ENCODE assay signal across 27 cellular contexts in the genomic region with DNA sequence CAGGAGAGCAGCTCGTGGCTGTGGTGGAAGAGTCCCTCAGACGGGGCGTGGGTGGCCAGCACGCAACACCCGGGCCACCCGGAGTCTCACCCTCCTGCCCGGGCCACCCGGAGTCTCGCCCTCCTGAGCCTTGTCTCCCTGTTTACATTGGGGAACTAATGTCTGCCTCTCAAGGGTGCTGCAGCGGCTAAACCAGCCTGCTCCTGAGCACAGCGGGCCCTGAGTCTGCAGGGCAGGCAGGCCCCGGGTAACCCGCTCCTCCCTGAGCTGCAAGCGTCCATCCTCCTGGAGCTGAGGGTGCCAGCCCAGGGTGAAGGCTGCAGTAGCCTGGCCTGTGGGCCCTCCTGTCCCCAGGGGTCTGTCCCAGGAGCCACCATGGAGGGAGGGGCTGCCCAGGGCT. TPM values are rescaled to one million over a fixed set of nuclear protein-coding genes. Genes with fewer than 3 reads are reported as not detected.
DNase-seq lines count a peak whose midpoint lies in the region; ATAC-seq and TF ChIP-seq lines count a peak whose summit lies in the region.
"Had no signal": no experiment of that assay in that cellular context is flagged by ENCODE, and none has a peak within 500 bp of the region (broad histone marks: within the 10 kb centered on the region; RNA-seq: fewer than 3 reads in every experiment).

No MANE protein-coding gene starts in this region.

- H3K4me2 ChIP-seq in BLaER1, result no peak overlapping the region
- H3K4me2 ChIP-seq in neuronal stem cell (ENCODE audit: insufficient read depth, low read length, poor library complexity, severe bottlenecking), result no peak overlapping the region
- H3K4me2 ChIP-seq: A549, GM23338 had no signal

- H4K91ac ChIP-seq in neuronal stem cell (ENCODE audit: low read depth, low read length, poor library complexity), result no peak overlapping the region

- H2BK5ac ChIP-seq in neuronal stem cell (ENCODE audit: low read length), result no peak overlapping the region

- H3K9me3 Mint-ChIP-seq in chondrocyte (ENCODE audit: low read depth), result peaks cover 9% of the 10 kb centered on the region
- H3K9me3 Mint-ChIP-seq in Caco-2 (ENCODE audit: unreplicated experiment), result peaks cover 14% of the 10 kb centered on the region
- H3K9me3 Mint-ChIP-seq: CD8-positive, alpha-beta T cell had no signal

- no peak overlapping the region for H3K14ac ChIP-seq in neuronal stem cell (ENCODE audit: low read length)

- no peak overlapping the region for H2BK120ac ChIP-seq in neuronal stem cell (ENCODE audit: low read depth, low read length)

- H3K4me1 ChIP-seq in BLaER1 (peaks cover 51% of the 10 kb centered on the region), neuronal stem cell (ENCODE audit: control insufficient read depth in 2 of 2, insufficient read depth in 1 of 2, low read depth in 1 of 2, low read length in 2 of 2) (peaks cover 3 to 16% of the 10 kb centered on the region in 2 donors), Caco-2 (no peaks in the 10 kb centered on the region)
- H3K4me1 ChIP-seq: A549, Peyer's patch had no signal

- CTCF ChIA-PET in Caco-2 (lab: Charles Lee), result no interaction called here

- H2AFZ ChIP-seq in neuronal stem cell (ENCODE audit: low read length), result peak overlapping the region; percentile 5
- H2AFZ ChIP-seq: GM23338 had no signal

- DNase-seq in GM20000 (ENCODE audit: low spot score) (peak; percentile 17), chondrocyte (ENCODE audit: low spot score) (peak; percentile 86), neuronal stem cell (ENCODE audit: low spot score) (no peak), H4 (ENCODE audit: low spot score) (no peak), NCI-H82 (lab: John Stamatoyannopoulos, UW) (no peak), Caco-2 (no peak)
- DNase-seq: AML-193; CD8-positive, alpha-beta T cell; DMS 273 treated with DMSO at 0.1 percent for 48 hours; DND-41; Kasumi-1; NCI-H1105; NCI-H2029; NCI-H446 treated with DMSO at 0.1 percent for 48 hours; NCI-H526; SIG-M5 had no signal

- H3K27me3 Mint-ChIP-seq in chondrocyte (ENCODE audit: low read depth) (peaks cover 15% of the 10 kb centered on the region), Caco-2 (ENCODE audit: insufficient read depth, unreplicated experiment) (no peaks in the 10 kb centered on the region)

- H3K4me1 Mint-ChIP-seq in chondrocyte (ENCODE audit: low read depth), result no peaks in the 10 kb centered on the region
- H3K4me1 Mint-ChIP-seq in Caco-2 (ENCODE audit: low read depth, unreplicated experiment), result no peaks in the 10 kb centered on the region

- H4K20me1 ChIP-seq in BLaER1, result no peaks in the 10 kb centered on the region

- peak overlapping the region; percentile 56 for H2AK5ac ChIP-seq in neuronal stem cell (ENCODE audit: low read depth, low read length)

- no peak overlapping the region for H3K27ac Mint-ChIP-seq in chondrocyte (ENCODE audit: unreplicated experiment)
- no peak overlapping the region for H3K27ac Mint-ChIP-seq in Caco-2 (ENCODE audit: unreplicated experiment)
- H3K27ac Mint-ChIP-seq: CD8-positive, alpha-beta T cell; GM23338 had no signal

- H3K36me3 Mint-ChIP-seq in chondrocyte (ENCODE audit: low read depth), result no peaks in the 10 kb centered on the region
- peaks cover 5% of the 10 kb centered on the region for H3K36me3 Mint-ChIP-seq in Caco-2 (ENCODE audit: insufficient read depth, unreplicated experiment)
- H3K36me3 Mint-ChIP-seq: CD8-positive, alpha-beta T cell had no signal

- peak overlapping the region; percentile 19 for H3K18ac ChIP-seq in neuronal stem cell (ENCODE audit: low read length)

- H4K8ac ChIP-seq in neuronal stem cell (ENCODE audit: low read depth, low read length), result no peak overlapping the region

- WGBS in neuronal stem cell (ENCODE audit: extremely low coverage in 2 of 2, insufficient read length in 2 of 2, insufficient replicate concordance in 1 of 2), 2 donors, result no CpG with 5 or more reads among the region's 14 CpGs

- ATAC-seq in GM19395 (IDR thresholded peaks at IDR 0.05; ENCODE audit: unreplicated experiment), result no peak
- ATAC-seq: A549; CD8-positive, alpha-beta T cell; GM23338; HCT116 had no signal

- BruUV-seq in Caco-2 (replicated peaks; lab: Mats Ljungman, UMichigan), result no TSS peak

- intact Hi-C loops in Caco-2 (cut with micrococcal nuclease; ENCODE audit: unreplicated experiment), result no loop called here

- no peak overlapping the region for H2BK15ac ChIP-seq in neuronal stem cell (ENCODE audit: low read length)

- H3K27me3 ChIP-seq in BLaER1 (no peaks in the 10 kb centered on the region), neuronal stem cell (ENCODE audit: control insufficient read depth in 3 of 3, insufficient read depth in 3 of 3, low read depth in 1 of 3, low read length in 3 of 3) (peaks cover 0 to 12% (median 2%) of the 10 kb centered on the region in 3 experiments), Caco-2 (replicated peaks; ENCODE audit: control insufficient read depth, insufficient read depth, low read length) (no peaks in the 10 kb centered on the region)
- H3K27me3 ChIP-seq: Peyer's patch had no signal

- H3K4me3 Mint-ChIP-seq in chondrocyte (ENCODE audit: unreplicated experiment) (no peak overlapping the region), Caco-2 (ENCODE audit: unreplicated experiment) (no peak overlapping the region)
- H3K4me3 Mint-ChIP-seq: CD8-positive, alpha-beta T cell; GM23338 had no signal

- peak overlapping the region; percentile 31 for H3K4ac ChIP-seq in neuronal stem cell (ENCODE audit: low read length)

- TF ChIP-seq CTCF in GM20000 (IDR thresholded peaks at IDR 0.05; ENCODE audit: extremely low read depth, missing control alignments), result no peak
- no peak for TF ChIP-seq CTCF in chondrocyte (IDR thresholded peaks at IDR 0.05)
- TF ChIP-seq CTCF in Caco-2 (IDR thresholded peaks at IDR 0.05; ENCODE audit: insufficient read depth in 1 of 2, low read depth in 1 of 2, low read length in 1 of 2, severe bottlenecking in 1 of 2, unreplicated experiment in 1 of 2), result no peak

- H3K36me3 ChIP-seq in BLaER1 (no peaks in the 10 kb centered on the region), neuronal stem cell (replicated peaks in 1 of 2; ENCODE audit: control insufficient read depth in 2 of 2, insufficient read depth in 2 of 2, low read length in 2 of 2) (no peaks in the 10 kb centered on the region), Caco-2 (ENCODE audit: control insufficient read depth, insufficient read depth, low read length) (no peaks in the 10 kb centered on the region)
- H3K36me3 ChIP-seq: Peyer's patch had no signal

- peak overlapping the region; percentile 53 for H3K27ac ChIP-seq in BLaER1
- no peak overlapping the region for H3K27ac ChIP-seq in neuronal stem cell (replicated peaks; ENCODE audit: low read length)
- H3K27ac ChIP-seq: A549, C4-2B, Peyer's patch, SK-N-MC had no signal

- H3K9me3 ChIP-seq in BLaER1 (peaks cover 32% of the 10 kb centered on the region), neuronal stem cell (replicated peaks in 1 of 2; ENCODE audit: control insufficient read depth in 2 of 2, insufficient read depth in 1 of 2, low read depth in 1 of 2, low read length in 2 of 2) (peaks cover 4 to 11% of the 10 kb centered on the region in 2 donors), Caco-2 (no peaks in the 10 kb centered on the region)
- H3K9me3 ChIP-seq: A549, Peyer's patch had no signal

- no peak overlapping the region for H3K4me3 ChIP-seq in BLaER1
- no peak overlapping the region for H3K4me3 ChIP-seq in neuronal stem cell (ENCODE audit: low read length in 2 of 2)
- no peak overlapping the region for H3K4me3 ChIP-seq in Caco-2 (ENCODE audit: low read depth, low read length)
- H3K4me3 ChIP-seq: A549, GM23338, Peyer's patch, SK-N-MC had no signal

- POLR2A ChIA-PET in Caco-2 (lab: Charles Lee), result no interaction called here

- no peak overlapping the region for H3K23ac ChIP-seq in neuronal stem cell (ENCODE audit: low read depth, low read length, poor library complexity)

- no peak overlapping the region for H2BK12ac ChIP-seq in neuronal stem cell (ENCODE audit: low read length)

- H3K9ac ChIP-seq in BLaER1 (peak overlapping the region; percentile 34; the same call in 1 of the 2 replicates), neuronal stem cell (ENCODE audit: low read depth, low read length, poor library complexity) (peak overlapping the region; percentile 35)

- H3K79me1 ChIP-seq in neuronal stem cell (ENCODE audit: low read depth, low read length), result peaks cover 2% of the 10 kb centered on the region

RNA-seq across cellular contexts. Expression of gene PDE6B, which starts 3.0 kb away (rescaled TPM):
- 0.46 to 2.3 TPM (median 2.3 TPM) in 3 replicates for total RNA-seq in chondrocyte
- polyA plus RNA-seq in neuronal stem cell (2013, experiment 1 of 2), result 9.5 TPM
- polyA plus RNA-seq in neuronal stem cell (2013, experiment 2 of 2), result 9.3 TPM
- total RNA-seq in H4 (2014; rRNA removed; shearing (Covaris generic)), result 1.9 TPM in 1 of 2 replicates, not detected in the other
- not detected in 2 replicates for total RNA-seq in Caco-2 (2022)
- total RNA-seq: M059J, OCI-LY7 had no signal
- polyA plus RNA-seq: A549 had no signal

RNA-seq across cellular contexts. Expression of gene ATP5ME, which starts 45.7 kb away (rescaled TPM):
- total RNA-seq in chondrocyte (240 to 279 TPM (median 256 TPM) in 3 replicates), Caco-2 (2022) (244 and 257 TPM in 2 replicates)
- polyA plus RNA-seq in neuronal stem cell (2013, experiment 1 of 2), result 966 TPM
- 911 TPM for polyA plus RNA-seq in neuronal stem cell (2013, experiment 2 of 2)
- total RNA-seq in H4 (2014; rRNA removed; shearing (Covaris generic)), result 193 and 272 TPM in 2 replicates

RNA-seq across cellular contexts. Expression of gene MYL5, which starts 46.0 kb away (rescaled TPM):
- total RNA-seq in chondrocyte, result 22.8 to 26.5 TPM (median 25.6 TPM) in 3 replicates
- 4.1 TPM for polyA plus RNA-seq in neuronal stem cell (2013, experiment 1 of 2)
- polyA plus RNA-seq in neuronal stem cell (2013, experiment 2 of 2), result 3.9 TPM
- total RNA-seq in H4 (2014; rRNA removed; shearing (Covaris generic)), result 7.4 and 13.8 TPM in 2 replicates
- total RNA-seq in Caco-2 (2022), result 17.1 and 21.8 TPM in 2 replicates

RNA-seq across cellular contexts. Expression of gene TMEM271, which starts 52.3 kb away (rescaled TPM):
- total RNA-seq in chondrocyte (not detected in 3 replicates), Caco-2 (2022) (not detected in 2 replicates)
- not detected for polyA plus RNA-seq in neuronal stem cell (2013, experiment 1 of 2)
- polyA plus RNA-seq in neuronal stem cell (2013, experiment 2 of 2), result not detected
- total RNA-seq in H4 (2014; rRNA removed; shearing (Covaris generic)), result 0.08 TPM in 1 of 2 replicates, not detected in the other
- total RNA-seq: CD8-positive, alpha-beta T cell; GM23338; M059J; OCI-LY7; Peyer's patch; T-helper 1 cell treated with Interleukin-12 subunit alpha and Interleukin-12 subunit beta and Interleukin-4 antibody, amounts not matched to agents 30 ng/mL and 1 ng/mL, for 36 hours had no signal
- polyA plus RNA-seq: A549 had no signal

Comparison
In these comparisons a context has a peak if more than half of its experiments do, and no peak if none do; other contexts are left out.
1. DNase-seq: peak in GM20000 (single experiment) and chondrocyte (single experiment); none in neuronal stem cell (single experiment), H4 (single experiment), NCI-H82 (single experiment) and Caco-2 (0 of 2).